In genomic region chr6:57180596-57180995, GRCh38 we compare ENCODE assay signal across 16 cellular contexts.
"Had no signal": no experiment of that assay in that cellular context is flagged by ENCODE, and none has a peak within 500 bp of the region (broad histone marks: within the 10 kb centered on the region; RNA-seq: fewer than 3 reads in every experiment).

No MANE protein-coding gene starts in this region.

- H3K9me3 Mint-ChIP-seq: activated CD4-positive, alpha-beta memory T cell treated with anti-CD3 and anti-CD28 coated beads, Interleukin-2, amount 10 ng/mL, durations not matched to agents 7 days and 5 days; activated naive CD4-positive, alpha-beta T cell treated with anti-CD3 and anti-CD28 coated beads, Interleukin-2, amount 50 U/mL, for 72 hours; endodermal cell; natural killer cell had no signal

- H3K9me3 ChIP-seq: testis had no signal

- H3K4me3 Mint-ChIP-seq: activated CD4-positive, alpha-beta memory T cell treated with anti-CD3 and anti-CD28 coated beads, Interleukin-2, amount 10 ng/mL, durations not matched to agents 7 days and 5 days; endodermal cell; natural killer cell had no signal

- H3K27me3 ChIP-seq: testis had no signal

- DNase-seq: activated CD4-positive, alpha-beta memory T cell treated with anti-CD3 and anti-CD28 coated beads, Interleukin-2, amount 10 ng/mL, durations not matched to agents 7 days and 5 days; activated CD4-positive, alpha-beta T cell treated with anti-CD3 and anti-CD28 coated beads for 1 hour; activated CD8-positive, alpha-beta memory T cell treated with anti-CD3 and anti-CD28 coated beads, Interleukin-2, amount 50 U/mL, for 48 hours; cerebellar nuclear complex; dermis blood vessel endothelial cell; endodermal cell; erythroblast; glutamatergic neuron; left colon; natural killer cell; stimulated activated CD4-positive, alpha-beta T cell treated with anti-CD3 and anti-CD28 coated beads, Interleukin-4, amount 100 ng/mL, for 1 hour; stimulated activated CD8-positive, alpha-beta memory T cell treated with anti-CD3 and anti-CD28 coated beads, Interleukin-4, amount 100 ng/mL, for 48 hours; stimulated activated naive CD8-positive, alpha-beta T cell treated with anti-CD3 and anti-CD28 coated beads, Interleukin-15, Interleukin-2, amounts not matched to agents 100 U/mL and 50 U/mL, for 24 hours; T-helper 9 cell; testis had no signal

- H3K27ac Mint-ChIP-seq: activated CD4-positive, alpha-beta memory T cell treated with anti-CD3 and anti-CD28 coated beads, Interleukin-2, amount 10 ng/mL, durations not matched to agents 7 days and 5 days; activated naive CD4-positive, alpha-beta T cell treated with anti-CD3 and anti-CD28 coated beads, Interleukin-2, amount 50 U/mL, for 72 hours; endodermal cell; natural killer cell had no signal

- H3K4me1 Mint-ChIP-seq: endodermal cell, natural killer cell had no signal

- H3K27ac ChIP-seq: testis had no signal

- H3K4me1 ChIP-seq: testis had no signal

- H3K27me3 Mint-ChIP-seq: activated CD4-positive, alpha-beta memory T cell treated with anti-CD3 and anti-CD28 coated beads, Interleukin-2, amount 10 ng/mL, durations not matched to agents 7 days and 5 days had no signal

- ATAC-seq: activated naive CD4-positive, alpha-beta T cell treated with anti-CD3 and anti-CD28 coated beads, Interleukin-2, amount 50 U/mL, for 72 hours; left colon; natural killer cell; stimulated activated naive CD8-positive, alpha-beta T cell treated with anti-CD3 and anti-CD28 coated beads, Interleukin-15, Interleukin-2, amounts not matched to agents 100 U/mL and 50 U/mL, for 24 hours had no signal

- H3K4me3 ChIP-seq: testis had no signal
